Comparison of ENCODE assay signal across 16 cellular contexts in genomic region chr1:64537942-64538341, GRCh38.
DNase-seq lines count a peak whose midpoint lies in the region; ATAC-seq and TF ChIP-seq lines count a peak whose summit lies in the region.
"Had no signal": no experiment of that assay in that cellular context is flagged by ENCODE, and none has a peak within 500 bp of the region (broad histone marks: within the 10 kb centered on the region; RNA-seq: fewer than 3 reads in every experiment).

No MANE protein-coding gene starts in this region.

- TF ChIP-seq CTCF in type B pancreatic cell (conservative IDR thresholded peaks at IDR 0.05): no peak

- peaks cover 0 to 3% (median 0%) of the 10 kb centered on the region in 5 donors for H3K9me3 ChIP-seq in subcutaneous abdominal adipose tissue (ENCODE audit: control insufficient read depth in 5 of 5, low read length in 5 of 5)

- H3K9ac ChIP-seq in subcutaneous abdominal adipose tissue (ENCODE audit: low read length in 5 of 5): no peak overlapping the region

- H3K4me1 ChIP-seq in subcutaneous abdominal adipose tissue (ENCODE audit: control insufficient read depth in 5 of 5, insufficient read depth in 5 of 5, low read length in 5 of 5): peaks cover 5 to 62% (median 46%) of the 10 kb centered on the region in 5 donors

- no peaks in the 10 kb centered on the region for H3K27me3 Mint-ChIP-seq in activated naive CD8-positive, alpha-beta T cell treated with anti-CD3 and anti-CD28 coated beads for 36 hours
- no peaks in the 10 kb centered on the region for H3K27me3 Mint-ChIP-seq in activated naive CD8-positive, alpha-beta T cell treated with anti-CD3 and anti-CD28 coated beads, Interleukin-2, amount 50 U/mL, for 24 hours
- no peaks in the 10 kb centered on the region for H3K27me3 Mint-ChIP-seq in type B pancreatic cell

- H3K4me1 Mint-ChIP-seq in activated naive CD8-positive, alpha-beta T cell treated with anti-CD3 and anti-CD28 coated beads for 36 hours: peaks cover 43% of the 10 kb centered on the region
- H3K4me1 Mint-ChIP-seq in activated naive CD8-positive, alpha-beta T cell treated with anti-CD3 and anti-CD28 coated beads, Interleukin-2, amount 50 U/mL, for 24 hours: peaks cover 34% of the 10 kb centered on the region
- peaks cover 53% of the 10 kb centered on the region for H3K4me1 Mint-ChIP-seq in type B pancreatic cell (ENCODE audit: unreplicated experiment)
- H3K4me1 Mint-ChIP-seq: B cell had no signal

- ATAC-seq in activated naive CD8-positive, alpha-beta T cell treated with anti-CD3 and anti-CD28 coated beads, Interleukin-2, amount 50 U/mL, for 24 hours: no peak
- ATAC-seq in HG03442 (IDR thresholded peaks at IDR 0.05; ENCODE audit: unreplicated experiment): no peak
- ATAC-seq: Right ventricle myocardium inferior had no signal

- H3K36me3 ChIP-seq in subcutaneous abdominal adipose tissue (ENCODE audit: control insufficient read depth in 5 of 5, insufficient read depth in 5 of 5, low read length in 5 of 5): no peaks in the 10 kb centered on the region

- no peaks in the 10 kb centered on the region for H3K27me3 ChIP-seq in subcutaneous abdominal adipose tissue (ENCODE audit: control insufficient read depth in 5 of 5, insufficient read depth in 4 of 5, low read length in 5 of 5)

- H3K4me3 ChIP-seq in subcutaneous abdominal adipose tissue (ENCODE audit: low read depth in 1 of 5, low read length in 5 of 5): no peak overlapping the region
- H3K4me3 ChIP-seq: lung had no signal

- H3K27ac Mint-ChIP-seq in activated naive CD8-positive, alpha-beta T cell treated with anti-CD3 and anti-CD28 coated beads for 36 hours: peak overlapping the region; percentile 63
- no peak overlapping the region for H3K27ac Mint-ChIP-seq in activated naive CD8-positive, alpha-beta T cell treated with anti-CD3 and anti-CD28 coated beads, Interleukin-2, amount 50 U/mL, for 24 hours
- H3K27ac Mint-ChIP-seq in type B pancreatic cell: no peak overlapping the region
- H3K27ac Mint-ChIP-seq: B cell had no signal

- peaks cover 2% of the 10 kb centered on the region for H3K9me3 Mint-ChIP-seq in activated naive CD8-positive, alpha-beta T cell treated with anti-CD3 and anti-CD28 coated beads for 36 hours
- no peaks in the 10 kb centered on the region for H3K9me3 Mint-ChIP-seq in activated naive CD8-positive, alpha-beta T cell treated with anti-CD3 and anti-CD28 coated beads, Interleukin-2, amount 50 U/mL, for 24 hours
- peaks cover 5% of the 10 kb centered on the region for H3K9me3 Mint-ChIP-seq in type B pancreatic cell

- peak; percentile 39 for DNase-seq in activated naive CD8-positive, alpha-beta T cell treated with anti-CD3 and anti-CD28 coated beads for 36 hours
- DNase-seq in activated naive CD8-positive, alpha-beta T cell treated with anti-CD3 and anti-CD28 coated beads, Interleukin-2, amount 50 U/mL, for 24 hours: no peak
- peak; percentile 19 for DNase-seq in NCI-H146 treated with DMSO at 0.1 percent for 48 hours (lab: John Stamatoyannopoulos, UW; ENCODE audit: unreplicated experiment)
- peak; percentile 61 for DNase-seq in glomerular visceral epithelial cell (ENCODE audit: extremely low spot score)
- no peak for DNase-seq in type B pancreatic cell (ENCODE audit: extremely low spot score, unreplicated experiment)
- no peak for DNase-seq in UCSD-AML1 (lab: John Stamatoyannopoulos, UW; ENCODE audit: unreplicated experiment)
- DNase-seq: activated CD4-positive, CD25-positive, alpha-beta regulatory T cell; cortex of kidney; foreskin melanocyte; NCI-H1930; small intestine had no signal

- H3K27ac ChIP-seq in subcutaneous abdominal adipose tissue (ENCODE audit: low read depth, low read length): peak overlapping the region; percentile 84

- H3K36me3 Mint-ChIP-seq in activated naive CD8-positive, alpha-beta T cell treated with anti-CD3 and anti-CD28 coated beads for 36 hours: peaks cover 5% of the 10 kb centered on the region
- no peaks in the 10 kb centered on the region for H3K36me3 Mint-ChIP-seq in activated naive CD8-positive, alpha-beta T cell treated with anti-CD3 and anti-CD28 coated beads, Interleukin-2, amount 50 U/mL, for 24 hours (ENCODE audit: low read depth)
- peaks cover 7% of the 10 kb centered on the region for H3K36me3 Mint-ChIP-seq in type B pancreatic cell

- no peak overlapping the region for H3K4me3 Mint-ChIP-seq in activated naive CD8-positive, alpha-beta T cell treated with anti-CD3 and anti-CD28 coated beads for 36 hours
- no peak overlapping the region for H3K4me3 Mint-ChIP-seq in activated naive CD8-positive, alpha-beta T cell treated with anti-CD3 and anti-CD28 coated beads, Interleukin-2, amount 50 U/mL, for 24 hours
- H3K4me3 Mint-ChIP-seq in type B pancreatic cell: no peak overlapping the region
- H3K4me3 Mint-ChIP-seq: B cell had no signal

Comparison
In these comparisons a context has a peak if more than half of its experiments do, and no peak if none do; other contexts are left out.
1. DNase-seq: peak in activated naive CD8-positive, alpha-beta T cell treated with anti-CD3 and anti-CD28 coated beads for 36 hours (single experiment), NCI-H146 treated with DMSO at 0.1 percent for 48 hours (single experiment) and glomerular visceral epithelial cell (single experiment); none in activated naive CD8-positive, alpha-beta T cell treated with anti-CD3 and anti-CD28 coated beads, Interleukin-2, amount 50 U/mL, for 24 hours (single experiment), type B pancreatic cell (single experiment) and UCSD-AML1 (single experiment).